In genomic region chr21:15134711-15135110, GRCh38 we compare ENCODE assay signal across 18 cellular contexts.
DNase-seq lines count a peak whose midpoint lies in the region; ATAC-seq, FAIRE-seq and TF ChIP-seq lines count a peak whose summit lies in the region.
"Had no signal": no experiment of that assay in that cellular context is flagged by ENCODE, and none has a peak within 500 bp of the region (broad histone marks: within the 10 kb centered on the region; RNA-seq: fewer than 3 reads in every experiment).

No MANE protein-coding gene starts in this region.

- FAIRE-seq in endothelial cell of umbilical vein (lab: Jason Lieb, UNC) (no peak), small intestine (lab: Jason Lieb, UNC) (no peak)
- FAIRE-seq: astrocyte had no signal

- no peak overlapping the region for H3K27ac ChIP-seq in PC-3 (ENCODE audit: low read length)
- H3K27ac ChIP-seq in endothelial cell of umbilical vein (ENCODE audit: insufficient read depth, low read depth, low read length) = no peak overlapping the region
- peak overlapping the region in 1 of 2 donors; percentile 55 for H3K27ac ChIP-seq in small intestine (ENCODE audit: low read depth in 1 of 2, low read length in 1 of 2)
- H3K27ac ChIP-seq: gastrocnemius medialis, HL-60, skin epidermis had no signal

- H3K9me2 ChIP-seq in PC-3 (replicated peaks; ENCODE audit: low read length) = 0 out of 2 replicates have a peak, but pooled peaks cover 3% of the 10 kb centered on the region

- BruUV-seq in PC-3 (replicated peaks; lab: Mats Ljungman, UMichigan) = no TSS peak
- BruUV-seq in endothelial cell of umbilical vein (replicated peaks; lab: Mats Ljungman, UMichigan) = no TSS peak

- no peak overlapping the region for H3K4me2 ChIP-seq in PC-3 (ENCODE audit: low read length)
- no peak overlapping the region for H3K4me2 ChIP-seq in endothelial cell of umbilical vein (ENCODE audit: insufficient read depth, low read length)

- DNase-seq in KG1 (lab: John Stamatoyannopoulos, UW) (peak; percentile 39), PC-3 (no peak), endothelial cell of umbilical vein (ENCODE audit: low read depth, low spot score) (peak; percentile 44), small intestine (peak; percentile 79), hepatic stellate cell (ENCODE audit: low spot score) (no peak), globus pallidus (ENCODE audit: low spot score) (no peak)
- DNase-seq: activated naive CD4-positive, alpha-beta T cell treated with anti-CD3 and anti-CD28 coated beads for 36 hours; DMS53; gastrocnemius medialis; natural killer cell; NCI-H1417 treated with DMSO at 0.1 percent for 48 hours; posterior cingulate gyrus; stimulated activated CD4-positive, alpha-beta T cell treated with anti-CD3 and anti-CD28 coated beads, Interleukin-4, amount 100 ng/mL, for 24 hours; stimulated activated CD8-positive, alpha-beta memory T cell treated with anti-CD3 and anti-CD28 coated beads, Interleukin-4, amount 100 ng/mL, for 48 hours had no signal

- 7 to 38% (median 20%) methylated on average over 4 of the region's 4 CpGs for WGBS in small intestine, 3 donors

- H3K4me3 ChIP-seq in PC-3 (ENCODE audit: low read length) (no peak overlapping the region), endothelial cell of umbilical vein (replicated peaks in 1 of 3; ENCODE audit: insufficient read depth in 1 of 3, low read depth in 1 of 3, low read length in 3 of 3) (no peak overlapping the region), small intestine (ENCODE audit: low read depth in 1 of 2, low read length in 2 of 2) (no peak overlapping the region)
- H3K4me3 ChIP-seq: gastrocnemius medialis, skin epidermis had no signal

- POLR2A ChIA-PET in PC-3 (lab: Charles Lee; ENCODE audit: unreplicated experiment) (interaction anchor here (0.7 kb wide), 1 partner anchor 13 kb away, joined by 4 read pairs; no protein-coding TSS in a partner anchor), endothelial cell of umbilical vein (lab: Charles Lee) (no interaction called here)

- no peaks in the 10 kb centered on the region for H3K79me2 ChIP-seq in PC-3 (ENCODE audit: low read length)
- H3K79me2 ChIP-seq in endothelial cell of umbilical vein (ENCODE audit: control insufficient read depth, insufficient read depth, low read length) = no peaks in the 10 kb centered on the region

- dilution Hi-C loops in endothelial cell of umbilical vein (cut with MboI; ENCODE audit: extremely low pct_ligation_motif_present, low sequenced_read_pairs) = no loop called here

- H4K20me1 ChIP-seq in PC-3 (ENCODE audit: low read length) = no peaks in the 10 kb centered on the region
- H4K20me1 ChIP-seq in endothelial cell of umbilical vein (replicated peaks; ENCODE audit: control insufficient read depth, extremely low read depth, insufficient read depth, low read length) = no peaks in the 10 kb centered on the region

- H3K9me1 ChIP-seq in endothelial cell of umbilical vein (replicated peaks; ENCODE audit: control insufficient read depth, extremely low read depth, insufficient read depth, low read length) = no peaks in the 10 kb centered on the region

- CTCF ChIA-PET in PC-3 (lab: Charles Lee) = no interaction called here
- CTCF ChIA-PET in endothelial cell of umbilical vein (lab: Charles Lee) = interaction anchor here (1.1 kb wide), 1 partner anchor 11 kb away, joined by 3 read pairs; no protein-coding TSS in a partner anchor

- H3K4me1 ChIP-seq in PC-3 (ENCODE audit: insufficient read depth, low read length) (peaks cover 7% of the 10 kb centered on the region), endothelial cell of umbilical vein (ENCODE audit: control insufficient read depth, extremely low read depth, insufficient read depth, low read length) (peaks cover 3% of the 10 kb centered on the region), small intestine (ENCODE audit: control insufficient read depth in 2 of 2, insufficient read depth in 1 of 2, low read depth in 1 of 2, low read length in 1 of 2) (peaks cover 12 to 17% of the 10 kb centered on the region in 2 donors)

- H3K9me3 ChIP-seq in PC-3 (ENCODE audit: low read length) = no peaks in the 10 kb centered on the region
- H3K9me3 ChIP-seq in endothelial cell of umbilical vein (replicated peaks; ENCODE audit: control insufficient read depth, insufficient read depth, low read length) = no peaks in the 10 kb centered on the region
- H3K9me3 ChIP-seq in small intestine (ENCODE audit: control insufficient read depth, low read depth) = no peaks in the 10 kb centered on the region
- H3K9me3 ChIP-seq: gastrocnemius medialis had no signal

- intact Hi-C loops in PC-3 (cut with micrococcal nuclease) = no loop called here
- intact Hi-C loops in endothelial cell of umbilical vein (cut with micrococcal nuclease) = loop anchor here (2.0 to 10.0 kb wide), 2 partner anchors 70 to 350 kb away; partner anchors contain the start of gene NRIP1

- no peak overlapping the region for H3K9ac ChIP-seq in PC-3 (ENCODE audit: low read length)
- no peak overlapping the region for H3K9ac ChIP-seq in endothelial cell of umbilical vein (replicated peaks; ENCODE audit: extremely low read depth, insufficient read depth, low read length)

- ATAC-seq in PC-3 = peak; percentile 35; the same call in 1 of the 2 replicates
- no peak for ATAC-seq in HG03354 (IDR thresholded peaks at IDR 0.05; ENCODE audit: poor library complexity, severe bottlenecking, unreplicated experiment)
- ATAC-seq: gastrocnemius medialis, natural killer cell had no signal

- H2AFZ ChIP-seq in PC-3 (ENCODE audit: low read length) = no peak overlapping the region
- H2AFZ ChIP-seq in endothelial cell of umbilical vein (ENCODE audit: low read depth, low read length) = no peak overlapping the region

- no peaks in the 10 kb centered on the region for H3K36me3 ChIP-seq in PC-3 (ENCODE audit: low read depth, low read length)
- no peaks in the 10 kb centered on the region for H3K36me3 ChIP-seq in endothelial cell of umbilical vein (ENCODE audit: control insufficient read depth in 2 of 2, extremely low read depth in 1 of 2, insufficient read depth in 2 of 2, low read length in 2 of 2)
- no peaks in the 10 kb centered on the region for H3K36me3 ChIP-seq in small intestine (ENCODE audit: control insufficient read depth in 2 of 2, insufficient read depth in 2 of 2, low read length in 2 of 2)
- H3K36me3 ChIP-seq: gastrocnemius medialis had no signal

- TF ChIP-seq CTCF in PC-3 (conservative IDR thresholded peaks at IDR 0.05; ENCODE audit: low read depth, low read length) = no peak
- TF ChIP-seq CTCF in endothelial cell of umbilical vein (IDR thresholded peaks at IDR 0.05; ENCODE audit: extremely low read depth in 1 of 2, insufficient read depth in 1 of 2, low read depth in 1 of 2, low read length in 2 of 2) = no peak

- TF ChIP-seq POLR2A in endothelial cell of umbilical vein (IDR thresholded peaks at IDR 0.05; ENCODE audit: low read depth, low read length) = no peak

- H3F3A ChIP-seq in PC-3 (ENCODE audit: low read length, unreplicated experiment) = no peaks in the 10 kb centered on the region

- no peaks in the 10 kb centered on the region for H3K27me3 ChIP-seq in PC-3 (ENCODE audit: low read length)
- H3K27me3 ChIP-seq in endothelial cell of umbilical vein (ENCODE audit: control insufficient read depth in 2 of 2, insufficient read depth in 2 of 2, low read length in 2 of 2) = peaks cover 0 to 11% of the 10 kb centered on the region in 2 experiments
- H3K27me3 ChIP-seq in small intestine (ENCODE audit: control insufficient read depth in 2 of 2, insufficient read depth in 2 of 2, low read length in 2 of 2) = peaks cover 0 to 3% of the 10 kb centered on the region in 2 donors
- H3K27me3 ChIP-seq: gastrocnemius medialis had no signal

TF ChIP-seq in endothelial cell of umbilical vein, 7 proteins besides CTCF, POLR2A, EP300 and RAD21:
- TF ChIP-seq EZH2 (IDR thresholded peaks at IDR 0.05; ENCODE audit: borderline replicate concordance, low read depth, low read length, severe bottlenecking) (no peak), MYC (IDR thresholded peaks at IDR 0.05; ENCODE audit: low read depth, low read length) (no peak), JUN (IDR thresholded peaks at IDR 0.05; ENCODE audit: borderline replicate concordance, insufficient read depth, insufficient read length, low read depth) (peak; percentile 38), MAX (IDR thresholded peaks at IDR 0.05; ENCODE audit: insufficient read depth, insufficient read length) (no peak), POLR2AphosphoS5 (IDR thresholded peaks at IDR 0.05; ENCODE audit: insufficient read depth, low read depth, low read length) (no peak)
TF ChIP-seq in endothelial cell of umbilical vein: peak in this region for 1.

Comparison
In these comparisons a context has a peak if more than half of its experiments do, and no peak if none do; other contexts are left out.
1. DNase-seq: peak in KG1 (single experiment), endothelial cell of umbilical vein (single experiment) and small intestine (single experiment); none in PC-3 (single experiment), hepatic stellate cell (single experiment) and globus pallidus (single experiment).